22 cellular contexts compared by ENCODE assay signal in genomic region chr4:61590881-61591280, GRCh38.
DNase-seq lines count a peak whose midpoint lies in the region; ATAC-seq, FAIRE-seq and TF ChIP-seq lines count a peak whose summit lies in the region.
"Had no signal": no experiment of that assay in that cellular context is flagged by ENCODE, and none has a peak within 500 bp of the region (broad histone marks: within the 10 kb centered on the region; RNA-seq: fewer than 3 reads in every experiment).

No MANE protein-coding gene starts in this region.

- no peak overlapping the region for H3K4me3 Mint-ChIP-seq in endodermal cell
- H3K4me3 Mint-ChIP-seq: CD4-positive, CD25-positive, alpha-beta regulatory T cell; natural killer cell; stimulated activated naive CD8-positive, alpha-beta T cell treated with anti-CD3 and anti-CD28 coated beads, Interleukin-15, amount 100 ng/mL, for 72 hours had no signal

- no peaks in the 10 kb centered on the region for H3K9me3 Mint-ChIP-seq in endodermal cell

- H3K9me3 ChIP-seq in SK-N-SH = no peaks in the 10 kb centered on the region
- H3K9me3 ChIP-seq in PC-3 (ENCODE audit: low read length) = no peaks in the 10 kb centered on the region
- no peaks in the 10 kb centered on the region for H3K9me3 ChIP-seq in endodermal cell (ENCODE audit: control insufficient read depth, low read length)
- H3K9me3 ChIP-seq in small intestine (ENCODE audit: control insufficient read depth, low read depth) = no peaks in the 10 kb centered on the region
- H3K9me3 ChIP-seq in neuronal stem cell (replicated peaks in 1 of 2; ENCODE audit: control insufficient read depth in 2 of 2, insufficient read depth in 1 of 2, low read depth in 1 of 2, low read length in 2 of 2) = no peaks in the 10 kb centered on the region
- H3K9me3 ChIP-seq: transverse colon had no signal

- H3K4me1 ChIP-seq in SK-N-SH (ENCODE audit: control insufficient read depth in 1 of 2, insufficient read depth in 2 of 2, low read depth in 1 of 2, low read length in 1 of 2) (no peaks in the 10 kb centered on the region; a peak in 1 of 4 replicates), PC-3 (ENCODE audit: insufficient read depth, low read length) (peaks cover 13% of the 10 kb centered on the region), endodermal cell (ENCODE audit: control insufficient read depth, insufficient read depth, low read length) (no peaks in the 10 kb centered on the region), small intestine (ENCODE audit: control insufficient read depth in 2 of 2, insufficient read depth in 1 of 2, low read depth in 1 of 2, low read length in 1 of 2) (no peaks in the 10 kb centered on the region), neuronal stem cell (ENCODE audit: control insufficient read depth in 2 of 2, insufficient read depth in 1 of 2, low read depth in 1 of 2, low read length in 2 of 2) (no peaks in the 10 kb centered on the region)
- H3K4me1 ChIP-seq: transverse colon had no signal

- no peak overlapping the region for H2BK5ac ChIP-seq in neuronal stem cell (ENCODE audit: low read length)

- no peak overlapping the region for H3K14ac ChIP-seq in neuronal stem cell (ENCODE audit: low read length)

- no peaks in the 10 kb centered on the region for H3K27me3 ChIP-seq in SK-N-SH (ENCODE audit: insufficient read depth)
- no peaks in the 10 kb centered on the region for H3K27me3 ChIP-seq in PC-3 (ENCODE audit: low read length)
- no peaks in the 10 kb centered on the region for H3K27me3 ChIP-seq in endodermal cell (ENCODE audit: control insufficient read depth, insufficient read depth, low read length, poor library complexity, severe bottlenecking)
- no peaks in the 10 kb centered on the region for H3K27me3 ChIP-seq in small intestine (ENCODE audit: control insufficient read depth in 2 of 2, insufficient read depth in 2 of 2, low read length in 2 of 2)
- H3K27me3 ChIP-seq in neuronal stem cell (ENCODE audit: control insufficient read depth in 3 of 3, insufficient read depth in 3 of 3, low read depth in 1 of 3, low read length in 3 of 3) = no peaks in the 10 kb centered on the region
- H3K27me3 ChIP-seq: transverse colon had no signal

- TF ChIP-seq EP300 in SK-N-SH (IDR thresholded peaks at IDR 0.05; ENCODE audit: borderline replicate concordance in 1 of 2, low read depth in 1 of 2, low read length in 1 of 2) = no peak

- no peak overlapping the region for H2BK15ac ChIP-seq in neuronal stem cell (ENCODE audit: low read length)

- CTCF ChIA-PET in SK-N-SH (lab: Yijun Ruan, JAX) (interaction anchor here (0.9 to 1.3 kb wide), 2 partner anchors 17 to 818 kb away, joined by 3 to 4 read pairs; no protein-coding TSS in a partner anchor), PC-3 (lab: Charles Lee) (no interaction called here)

- H2AK5ac ChIP-seq in neuronal stem cell (ENCODE audit: low read depth, low read length) = no peak overlapping the region

- ATAC-seq in SK-N-SH treated with all-trans-retinoic acid at 6 μM for 48 hours (no peak), PC-3 (no peak), GM19351 (IDR thresholded peaks at IDR 0.05; ENCODE audit: unreplicated experiment) (no peak)
- ATAC-seq: natural killer cell; Right ventricle myocardium inferior; stimulated activated naive CD8-positive, alpha-beta T cell treated with anti-CD3 and anti-CD28 coated beads, Interleukin-15, amount 100 ng/mL, for 72 hours had no signal

- peaks cover 2% of the 10 kb centered on the region for H3K79me1 ChIP-seq in neuronal stem cell (ENCODE audit: low read depth, low read length)

- no peaks in the 10 kb centered on the region for H3K9me2 ChIP-seq in SK-N-SH
- H3K9me2 ChIP-seq in PC-3 (replicated peaks; ENCODE audit: low read length) = no peaks in the 10 kb centered on the region

- no peaks in the 10 kb centered on the region for H3K36me3 Mint-ChIP-seq in endodermal cell (ENCODE audit: low read depth)
- H3K36me3 Mint-ChIP-seq: CD4-positive, CD25-positive, alpha-beta regulatory T cell; natural killer cell had no signal

- H3K4me1 Mint-ChIP-seq in endodermal cell = no peaks in the 10 kb centered on the region
- H3K4me1 Mint-ChIP-seq: CD4-positive, CD25-positive, alpha-beta regulatory T cell; natural killer cell; stimulated activated naive CD8-positive, alpha-beta T cell treated with anti-CD3 and anti-CD28 coated beads, Interleukin-15, amount 100 ng/mL, for 72 hours had no signal

- WGBS in SK-N-SH (ENCODE audit: low lambda C conversion rate) = 59% methylated on average over 5 of the region's 5 CpGs
- 81% methylated on average over 4 of the region's 5 CpGs; no CpG with 5 or more reads in 1 of the 2 experiments for WGBS in endodermal cell (ENCODE audit: insufficient coverage in 1 of 2, insufficient read length in 1 of 2), 2 experiments
- 77 to 84% (median 77%) methylated on average over 5 of the region's 5 CpGs for WGBS in small intestine, 3 donors
- WGBS in neuronal stem cell (ENCODE audit: extremely low coverage in 2 of 2, insufficient read length in 2 of 2, insufficient replicate concordance in 1 of 2), 2 donors = no CpG with 5 or more reads among the region's 5 CpGs

- H4K91ac ChIP-seq in neuronal stem cell (ENCODE audit: low read depth, low read length, poor library complexity) = no peak overlapping the region

- no peak overlapping the region for H2AFZ ChIP-seq in SK-N-SH (ENCODE audit: low read depth)
- no peak overlapping the region for H2AFZ ChIP-seq in PC-3 (ENCODE audit: low read length)
- no peak overlapping the region for H2AFZ ChIP-seq in neuronal stem cell (ENCODE audit: low read length)

- H3K4me3 ChIP-seq in SK-N-SH (ENCODE audit: low read depth in 2 of 2, low read length in 1 of 2) (no peak overlapping the region), PC-3 (ENCODE audit: low read length) (no peak overlapping the region), endodermal cell (ENCODE audit: low read length) (no peak overlapping the region), small intestine (ENCODE audit: low read depth in 1 of 2, low read length in 2 of 2) (no peak overlapping the region), neuronal stem cell (ENCODE audit: low read length in 2 of 2) (no peak overlapping the region)
- H3K4me3 ChIP-seq: transverse colon had no signal

- H3K27ac Mint-ChIP-seq in endodermal cell = no peak overlapping the region
- H3K27ac Mint-ChIP-seq: CD4-positive, CD25-positive, alpha-beta regulatory T cell; natural killer cell had no signal

- intact Hi-C loops in PC-3 (cut with micrococcal nuclease) = no loop called here

- BruUV-seq in PC-3 (replicated peaks; lab: Mats Ljungman, UMichigan) = no TSS peak

- no peak for TF ChIP-seq RAD21 in SK-N-SH (IDR thresholded peaks at IDR 0.05; ENCODE audit: low read length)

- DNase-seq in SK-N-SH = no peak
- DNase-seq in PC-3 = no peak
- peak; percentile 55 for DNase-seq in endodermal cell
- peak; percentile 4 for DNase-seq in small intestine
- no peak for DNase-seq in SK-N-DZ (ENCODE audit: low spot score)
- DNase-seq in neuronal stem cell (ENCODE audit: low spot score) = no peak
- DNase-seq: activated CD4-positive, alpha-beta T cell treated with anti-CD3 and anti-CD28 coated beads, Interleukin-2, amount 50 U/mL, for 48 hours; activated naive CD4-positive, alpha-beta T cell; CD4-positive, CD25-positive, alpha-beta regulatory T cell; foreskin melanocyte; kidney; natural killer cell; NCI-H1694 treated with DMSO at 0.1 percent for 48 hours; NCI-H345; stimulated activated naive CD8-positive, alpha-beta T cell treated with anti-CD3 and anti-CD28 coated beads, Interleukin-15, amount 100 ng/mL, for 72 hours; transverse colon had no signal

- peak; percentile 46; the same call in 1 of the 2 replicates for TF ChIP-seq CTCF in SK-N-SH (IDR thresholded peaks at IDR 0.05)
- peak; percentile 59 for TF ChIP-seq CTCF in PC-3 (conservative IDR thresholded peaks at IDR 0.05; ENCODE audit: low read depth, low read length)
- peak; percentile 77 for TF ChIP-seq CTCF in endodermal cell (conservative IDR thresholded peaks at IDR 0.05)

- H3K27me3 Mint-ChIP-seq in endodermal cell (ENCODE audit: insufficient read depth) = no peaks in the 10 kb centered on the region
- H3K27me3 Mint-ChIP-seq: CD4-positive, CD25-positive, alpha-beta regulatory T cell; stimulated activated naive CD8-positive, alpha-beta T cell treated with anti-CD3 and anti-CD28 coated beads, Interleukin-15, amount 100 ng/mL, for 72 hours had no signal

- H3K79me2 ChIP-seq in SK-N-SH (ENCODE audit: insufficient read depth) (no peaks in the 10 kb centered on the region), PC-3 (ENCODE audit: low read length) (no peaks in the 10 kb centered on the region)

- no peak overlapping the region for H4K8ac ChIP-seq in neuronal stem cell (ENCODE audit: low read depth, low read length)

- no peak overlapping the region for H2BK12ac ChIP-seq in neuronal stem cell (ENCODE audit: low read length)

- no peak overlapping the region for H3K18ac ChIP-seq in neuronal stem cell (ENCODE audit: low read length)

- H3K4me2 ChIP-seq in SK-N-SH (no peak overlapping the region), PC-3 (ENCODE audit: low read length) (no peak overlapping the region), neuronal stem cell (ENCODE audit: insufficient read depth, low read length, poor library complexity, severe bottlenecking) (no peak overlapping the region)

- no peak overlapping the region for H2BK120ac ChIP-seq in neuronal stem cell (ENCODE audit: low read depth, low read length)

- H3K9ac ChIP-seq in SK-N-SH (no peak overlapping the region), PC-3 (ENCODE audit: low read length) (no peak overlapping the region), endodermal cell (ENCODE audit: extremely low read depth, low read length, poor library complexity, severe bottlenecking) (no peak overlapping the region), neuronal stem cell (ENCODE audit: low read depth, low read length, poor library complexity) (no peak overlapping the region)

- H3K27ac ChIP-seq in SK-N-SH (ENCODE audit: low read depth in 2 of 2, low read length in 1 of 2) = no peak overlapping the region
- H3K27ac ChIP-seq in PC-3 (ENCODE audit: low read length) = no peak overlapping the region
- H3K27ac ChIP-seq in endodermal cell (ENCODE audit: low read depth, low read length) = no peak overlapping the region
- H3K27ac ChIP-seq in small intestine (ENCODE audit: low read depth in 1 of 2, low read length in 1 of 2) = no peak overlapping the region
- no peak overlapping the region for H3K27ac ChIP-seq in neuronal stem cell (replicated peaks; ENCODE audit: low read length)
- H3K27ac ChIP-seq: transverse colon, VCaP had no signal

- no peak overlapping the region for H3K23ac ChIP-seq in neuronal stem cell (ENCODE audit: low read depth, low read length, poor library complexity)

- H4K20me1 ChIP-seq in SK-N-SH (ENCODE audit: insufficient read depth) (no peaks in the 10 kb centered on the region), PC-3 (ENCODE audit: low read length) (no peaks in the 10 kb centered on the region)

- no peak overlapping the region for H3K4ac ChIP-seq in neuronal stem cell (ENCODE audit: low read length)

- no peak for FAIRE-seq in small intestine (lab: Jason Lieb, UNC)
- FAIRE-seq: colon, GM12891, kidney had no signal

- H3F3A ChIP-seq in SK-N-SH (replicated peaks; ENCODE audit: insufficient read depth) (no peaks in the 10 kb centered on the region), PC-3 (ENCODE audit: low read length, unreplicated experiment) (no peaks in the 10 kb centered on the region)

- no peaks in the 10 kb centered on the region for H3K36me3 ChIP-seq in SK-N-SH (replicated peaks in 1 of 2; ENCODE audit: control insufficient read depth in 1 of 2, insufficient read depth in 2 of 2, low read length in 1 of 2)
- no peaks in the 10 kb centered on the region for H3K36me3 ChIP-seq in PC-3 (ENCODE audit: low read depth, low read length)
- H3K36me3 ChIP-seq in endodermal cell (ENCODE audit: control insufficient read depth, insufficient read depth, low read length) = no peaks in the 10 kb centered on the region
- H3K36me3 ChIP-seq in small intestine (ENCODE audit: control insufficient read depth in 2 of 2, insufficient read depth in 2 of 2, low read length in 2 of 2) = no peaks in the 10 kb centered on the region
- peaks cover 0 to 7% of the 10 kb centered on the region in 2 donors for H3K36me3 ChIP-seq in neuronal stem cell (replicated peaks in 1 of 2; ENCODE audit: control insufficient read depth in 2 of 2, insufficient read depth in 2 of 2, low read length in 2 of 2)
- H3K36me3 ChIP-seq: transverse colon had no signal

- POLR2A ChIA-PET in SK-N-SH (lab: Yijun Ruan, JAX) (no interaction called here), PC-3 (lab: Charles Lee; ENCODE audit: unreplicated experiment) (no interaction called here)

Comparison
In these comparisons a context has a peak if more than half of its experiments do, and no peak if none do; other contexts are left out.
1. DNase-seq: peak in endodermal cell (single experiment) and small intestine (single experiment); none in SK-N-SH (single experiment), PC-3 (single experiment), SK-N-DZ (single experiment) and neuronal stem cell (single experiment).
2. Peak in every context shown above with its lines, with median percentiles within 50 percentile points of each other: CTCF ChIP-seq.